8 cellular contexts compared by ENCODE assay signal in the genomic region with DNA sequence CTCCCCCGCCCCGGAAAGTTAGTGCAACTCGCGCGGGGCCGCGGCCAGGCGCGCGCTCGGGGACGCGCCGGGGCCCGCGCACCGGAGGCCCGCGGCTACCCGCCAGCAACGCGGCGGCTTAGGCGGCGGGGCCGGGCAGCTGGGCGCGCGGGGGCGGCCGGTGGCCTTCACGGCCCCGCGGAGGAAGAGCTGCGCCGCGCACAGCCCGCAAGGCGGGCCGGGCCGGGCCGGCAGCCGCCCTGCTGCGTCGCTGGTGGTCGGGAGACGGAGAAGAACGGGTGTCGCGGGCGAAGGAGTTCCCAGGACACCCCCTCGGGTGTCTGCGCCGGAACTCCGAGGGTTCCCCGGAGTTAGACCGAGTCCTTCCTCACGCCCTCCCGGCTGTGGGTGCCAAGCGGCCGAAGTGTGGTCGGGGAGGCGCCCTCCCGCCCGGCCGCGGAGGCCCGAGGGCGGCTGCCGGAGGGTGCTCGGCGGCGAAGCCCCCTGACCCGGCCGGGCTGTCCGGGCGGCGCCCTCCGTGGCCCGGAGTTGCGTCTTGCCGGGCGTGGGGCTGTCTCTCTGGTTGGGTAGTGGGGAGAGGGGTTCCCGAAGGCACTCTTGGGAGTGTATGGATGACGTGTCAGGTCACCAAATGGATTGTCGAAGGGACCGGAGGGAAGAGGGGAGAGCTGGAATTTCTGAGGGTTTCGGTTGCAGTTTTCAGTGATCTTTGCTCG. TPM values are rescaled to one million over a fixed set of nuclear protein-coding genes. Genes with fewer than 3 reads are reported as not detected.
DNase-seq lines count a peak whose midpoint lies in the region; ATAC-seq, FAIRE-seq and TF ChIP-seq lines count a peak whose summit lies in the region.

No MANE protein-coding gene starts in this region.

- H3K27me3 Mint-ChIP-seq in Calu3 (ENCODE audit: unreplicated experiment), result no peaks in the 10 kb centered on the region
- no peaks in the 10 kb centered on the region for H3K27me3 Mint-ChIP-seq in activated naive CD4-positive, alpha-beta T cell treated with anti-CD3 and anti-CD28 coated beads for 36 hours (ENCODE audit: low read depth)

- H3K79me2 ChIP-seq in OCI-LY1 (ENCODE audit: insufficient read depth, low read length), result no peaks in the 10 kb centered on the region

- no peak for FAIRE-seq in frontal cortex (lab: Jason Lieb, UNC)

- H3K9ac ChIP-seq in OCI-LY1 (ENCODE audit: low read length), result peak overlapping the region; percentile 80

- H4K20me1 ChIP-seq in OCI-LY1 (ENCODE audit: insufficient read depth, low read length), result no peaks in the 10 kb centered on the region

- intact Hi-C loops in Calu3 (cut with micrococcal nuclease; ENCODE audit: unreplicated experiment), result no loop called here
- intact Hi-C loops in activated naive CD4-positive, alpha-beta T cell treated with anti-CD3 and anti-CD28 coated beads for 36 hours (cut with micrococcal nuclease), result loop anchor here (1.0 to 10.0 kb wide), 4 partner anchors 92 to 1229 kb away; a partner anchor contains a TSS

- CTCF ChIA-PET in Calu3 (lab: Charles Lee), result interaction anchor here (1.0 to 1.2 kb wide), 3 partner anchors 31 to 173 kb away, joined by 3 to 4 read pairs (median 4); no protein-coding TSS in a partner anchor
- CTCF ChIA-PET in activated naive CD4-positive, alpha-beta T cell treated with anti-CD3 and anti-CD28 coated beads for 36 hours (lab: Charles Lee), result interaction anchor here (0.6 to 1.3 kb wide), 7 partner anchors 21 to 173 kb away, joined by 3 to 4 read pairs (median 3); no protein-coding TSS in a partner anchor

- ATAC-seq in GM19395 (IDR thresholded peaks at IDR 0.05; ENCODE audit: unreplicated experiment), result peak; percentile 42
- peak; percentile 17 for ATAC-seq in HG03469 (IDR thresholded peaks at IDR 0.05; ENCODE audit: unreplicated experiment)

- BruUV-seq in Calu3 (replicated peaks; lab: Mats Ljungman, UMichigan), result no TSS peak

- peak overlapping the region; percentile 73 for H3K27ac Mint-ChIP-seq in Calu3 (ENCODE audit: unreplicated experiment)
- peak overlapping the region; percentile 87 for H3K27ac Mint-ChIP-seq in activated naive CD4-positive, alpha-beta T cell treated with anti-CD3 and anti-CD28 coated beads for 36 hours

- no peak overlapping the region for H3K27ac ChIP-seq in OCI-LY1 (ENCODE audit: low read depth, low read length, poor library complexity, severe bottlenecking)

- TF ChIP-seq CTCF in Calu3 (IDR thresholded peaks at IDR 0.05; ENCODE audit: unreplicated experiment) (no peak), OCI-LY1 (IDR thresholded peaks at IDR 0.05; ENCODE audit: low read length) (no peak)

- H3K36me3 ChIP-seq in OCI-LY1 (ENCODE audit: insufficient read depth, low read length), result no peaks in the 10 kb centered on the region
- H3K36me3 ChIP-seq in neuron (ENCODE audit: insufficient read depth, low read length), result no peaks in the 10 kb centered on the region

- peaks cover 10% of the 10 kb centered on the region for H3K4me1 Mint-ChIP-seq in Calu3 (ENCODE audit: low read depth, unreplicated experiment)
- H3K4me1 Mint-ChIP-seq in activated naive CD4-positive, alpha-beta T cell treated with anti-CD3 and anti-CD28 coated beads for 36 hours (ENCODE audit: low read depth), result peaks cover 21% of the 10 kb centered on the region

- H3K9me3 Mint-ChIP-seq in Calu3 (ENCODE audit: low read depth, unreplicated experiment), result no peaks in the 10 kb centered on the region
- no peaks in the 10 kb centered on the region for H3K9me3 Mint-ChIP-seq in activated naive CD4-positive, alpha-beta T cell treated with anti-CD3 and anti-CD28 coated beads for 36 hours

- no peaks in the 10 kb centered on the region for H3K27me3 ChIP-seq in OCI-LY1 (ENCODE audit: insufficient read depth, low read length)
- H3K27me3 ChIP-seq in neuron (ENCODE audit: insufficient read depth, low read length), result no peaks in the 10 kb centered on the region

- no peaks in the 10 kb centered on the region for H3F3A ChIP-seq in OCI-LY1 (ENCODE audit: insufficient read depth, low read length)

- no peaks in the 10 kb centered on the region for H3K9me3 ChIP-seq in OCI-LY1 (ENCODE audit: low read length)
- no peaks in the 10 kb centered on the region for H3K9me3 ChIP-seq in neuron (ENCODE audit: low read length)

- peaks cover 17% of the 10 kb centered on the region for H3K36me3 Mint-ChIP-seq in Calu3 (ENCODE audit: insufficient read depth, unreplicated experiment)
- no peaks in the 10 kb centered on the region for H3K36me3 Mint-ChIP-seq in activated naive CD4-positive, alpha-beta T cell treated with anti-CD3 and anti-CD28 coated beads for 36 hours (ENCODE audit: low read depth)

- H3K4me2 ChIP-seq in OCI-LY1 (ENCODE audit: low read length), result peak overlapping the region; percentile 83

- H3K9me2 ChIP-seq in OCI-LY1 (ENCODE audit: low read depth, low read length), result no peaks in the 10 kb centered on the region

- H3K4me3 ChIP-seq in OCI-LY1 (ENCODE audit: low read depth, low read length, poor library complexity, severe bottlenecking), result peak overlapping the region; percentile 70
- peak overlapping the region; percentile 86 for H3K4me3 ChIP-seq in neuron (ENCODE audit: low read length)

- DNase-seq in Calu3 (peak; percentile 56), frontal cortex (ENCODE audit: low spot score in 2 of 2) (peak; percentile 70 to 77), ureter (ENCODE audit: low spot score) (peak; percentile 64)
- peak; percentile 40 for DNase-seq in activated naive CD4-positive, alpha-beta T cell treated with anti-CD3 and anti-CD28 coated beads for 36 hours

- peak overlapping the region; percentile 75 for H3K4me3 Mint-ChIP-seq in Calu3 (ENCODE audit: low read depth, unreplicated experiment)
- H3K4me3 Mint-ChIP-seq in activated naive CD4-positive, alpha-beta T cell treated with anti-CD3 and anti-CD28 coated beads for 36 hours, result peak overlapping the region; percentile 92

- 0 out of 2 replicates have a peak overlapping the region, but pooled peaks have one; percentile 22 for H2AFZ ChIP-seq in OCI-LY1 (ENCODE audit: low read length)
- peak overlapping the region; percentile 82 for H2AFZ ChIP-seq in neuron (ENCODE audit: low read depth, low read length)

- H3K4me1 ChIP-seq in OCI-LY1 (ENCODE audit: insufficient read depth, low read length, severe bottlenecking), result peaks cover 16% of the 10 kb centered on the region
- peaks cover 18% of the 10 kb centered on the region for H3K4me1 ChIP-seq in neuron (ENCODE audit: insufficient read depth, low read length)

RNA-seq across cellular contexts. Expression of a gene that starts 0.6 kb away (rescaled TPM):
- total RNA-seq in Calu3 (2022) (16.0 and 17.7 TPM in 2 replicates), frontal cortex (69.7 TPM), ureter (25.4 TPM)
- total RNA-seq in activated naive CD4-positive, alpha-beta T cell treated with anti-CD3 and anti-CD28 coated beads for 36 hours, result 1 to 10 TPM; 4.1 to 5.2 TPM
